ENCODE assay signal across 2 cellular contexts in the genomic region with DNA sequence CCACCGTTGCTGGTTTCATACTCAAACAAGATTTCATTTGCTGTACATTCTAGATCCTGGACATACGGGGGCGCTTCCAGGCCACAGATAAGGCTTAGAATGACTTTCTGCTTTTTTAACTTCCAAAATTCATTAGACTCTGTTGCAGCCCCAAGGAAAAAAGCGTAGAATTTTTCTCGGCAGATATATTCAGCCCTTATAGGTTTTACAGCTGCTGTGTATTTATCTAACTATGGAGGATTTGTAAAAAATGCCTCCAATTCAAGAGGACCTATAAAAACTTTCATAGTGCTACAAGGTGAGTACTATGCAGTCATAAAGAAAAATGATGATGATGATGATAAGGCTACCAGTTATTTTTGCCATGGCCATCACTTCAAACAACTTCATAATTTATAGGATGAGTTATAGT.
TF ChIP-seq lines count a peak whose summit lies in the region.

No MANE protein-coding gene starts in this region.

TF ChIP-seq in A549, 52 proteins besides CTCF, POLR2A, EP300 and RAD21:
- TF ChIP-seq CBX2 (IDR thresholded peaks at IDR 0.05; ENCODE audit: borderline replicate concordance, low read depth) = no peak

TF ChIP-seq in GM12878, 131 proteins besides CTCF, POLR2A, EP300 and RAD21:
- no peak for TF ChIP-seq STAT1 (conservative IDR thresholded peaks at IDR 0.05)
- no peak for TF ChIP-seq RUNX3 (IDR thresholded peaks at IDR 0.05; ENCODE audit: low read length)
- TF ChIP-seq IRF3 (IDR thresholded peaks at IDR 0.05) = no peak
- no peak for TF ChIP-seq ZBTB40 (IDR thresholded peaks at IDR 0.05; ENCODE audit: borderline replicate concordance)
- no peak for TF ChIP-seq FOS (IDR thresholded peaks at IDR 0.05; ENCODE audit: borderline replicate concordance, extremely low read depth, insufficient read length)
- TF ChIP-seq PKNOX1 (IDR thresholded peaks at IDR 0.05) = no peak
- no peak for TF ChIP-seq MEF2B (IDR thresholded peaks at IDR 0.05; ENCODE audit: partially characterized antibody, poor library complexity, severe bottlenecking)
- no peak for TF ChIP-seq GATAD2B (conservative IDR thresholded peaks at IDR 0.05; ENCODE audit: low read depth)
- TF ChIP-seq, protein P1, sequence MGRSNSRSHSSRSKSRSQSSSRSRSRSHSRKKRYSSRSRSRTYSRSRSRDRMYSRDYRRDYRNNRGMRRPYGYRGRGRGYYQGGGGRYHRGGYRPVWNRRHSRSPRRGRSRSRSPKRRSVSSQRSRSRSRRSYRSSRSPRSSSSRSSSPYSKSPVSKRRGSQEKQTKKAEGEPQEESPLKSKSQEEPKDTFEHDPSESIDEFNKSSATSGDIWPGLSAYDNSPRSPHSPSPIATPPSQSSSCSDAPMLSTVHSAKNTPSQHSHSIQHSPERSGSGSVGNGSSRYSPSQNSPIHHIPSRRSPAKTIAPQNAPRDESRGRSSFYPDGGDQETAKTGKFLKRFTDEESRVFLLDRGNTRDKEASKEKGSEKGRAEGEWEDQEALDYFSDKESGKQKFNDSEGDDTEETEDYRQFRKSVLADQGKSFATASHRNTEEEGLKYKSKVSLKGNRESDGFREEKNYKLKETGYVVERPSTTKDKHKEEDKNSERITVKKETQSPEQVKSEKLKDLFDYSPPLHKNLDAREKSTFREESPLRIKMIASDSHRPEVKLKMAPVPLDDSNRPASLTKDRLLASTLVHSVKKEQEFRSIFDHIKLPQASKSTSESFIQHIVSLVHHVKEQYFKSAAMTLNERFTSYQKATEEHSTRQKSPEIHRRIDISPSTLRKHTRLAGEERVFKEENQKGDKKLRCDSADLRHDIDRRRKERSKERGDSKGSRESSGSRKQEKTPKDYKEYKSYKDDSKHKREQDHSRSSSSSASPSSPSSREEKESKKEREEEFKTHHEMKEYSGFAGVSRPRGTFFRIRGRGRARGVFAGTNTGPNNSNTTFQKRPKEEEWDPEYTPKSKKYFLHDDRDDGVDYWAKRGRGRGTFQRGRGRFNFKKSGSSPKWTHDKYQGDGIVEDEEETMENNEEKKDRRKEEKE (IDR thresholded peaks at IDR 0.05) = no peak
